In the genomic region with DNA sequence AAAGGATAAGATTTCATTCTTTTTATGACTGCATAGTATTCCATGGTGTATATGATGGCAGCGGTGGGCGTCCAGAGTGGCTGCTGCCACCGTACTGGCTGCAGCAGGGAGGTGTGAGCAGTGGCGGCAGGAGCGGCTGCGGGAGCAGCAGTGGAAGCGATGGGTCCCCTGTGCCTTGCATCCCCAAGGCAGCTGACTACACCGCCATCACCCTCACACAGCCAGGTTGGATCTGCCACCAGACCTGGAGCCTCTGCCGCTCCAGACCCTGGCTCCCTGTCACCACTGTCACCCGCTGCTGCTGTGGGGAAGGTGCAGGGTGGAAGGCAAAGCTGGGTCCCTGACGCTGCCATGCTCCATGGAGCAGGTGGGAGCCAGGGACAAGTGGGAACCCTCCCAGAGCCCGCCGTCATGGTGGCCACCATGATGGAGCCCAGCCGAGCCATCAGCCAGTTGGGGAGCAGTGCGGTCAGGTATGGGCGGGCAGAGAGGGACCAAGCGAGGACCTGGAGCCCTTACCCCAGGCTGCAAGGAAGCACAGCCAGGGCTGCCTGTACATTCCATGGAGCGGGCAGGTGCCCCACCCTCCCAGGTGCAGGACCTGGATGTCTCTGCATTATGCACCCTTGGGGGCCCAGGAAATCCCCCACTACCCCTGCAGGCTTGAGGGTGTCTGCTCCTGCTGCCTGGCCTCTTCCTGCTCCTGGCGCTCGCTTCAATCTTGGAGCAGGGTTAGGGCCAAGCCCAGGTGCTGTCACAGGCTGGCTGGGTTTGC, we compare ENCODE assay signal across 21 cellular contexts.
"Had no signal": no experiment of that assay in that cellular context is flagged by ENCODE, and none has a peak within 500 bp of the region (broad histone marks: within the 10 kb centered on the region; RNA-seq: fewer than 3 reads in every experiment).

No MANE protein-coding gene starts in this region.

- H2AFZ ChIP-seq: hepatocyte, parathyroid adenoma had no signal

- H3K9ac ChIP-seq: parathyroid adenoma had no signal

- H3K9me3 ChIP-seq: esophagus squamous epithelium, thyroid gland had no signal

- H3K27me3 ChIP-seq: esophagus squamous epithelium, hepatocyte, stomach, thyroid gland had no signal

- H3K4me1 ChIP-seq: esophagus squamous epithelium, left ventricle myocardium inferior, parathyroid adenoma, stomach had no signal

- DNase-seq: cortex of kidney; effector memory CD8-positive, alpha-beta T cell; erythroblast; esophagus squamous epithelium; foreskin melanocyte; left colon; left ventricle myocardium inferior; natural killer cell; stimulated activated CD4-positive, alpha-beta T cell treated with anti-CD3 and anti-CD28 coated beads, Interleukin-12 subunit alpha, Interleukin-12 subunit beta, amount 100 ng/mL, for 4 hours; stimulated activated CD4-positive, alpha-beta T cell treated with anti-CD3 and anti-CD28 coated beads, Interleukin-1b, Interleukin-23, amount 100 ng/mL, for 48 hours; stimulated activated CD4-positive, alpha-beta T cell treated with anti-CD3 and anti-CD28 coated beads, Interleukin-4, amount 100 ng/mL, for 1 hour; stimulated activated CD8-positive, alpha-beta memory T cell treated with anti-CD3 and anti-CD28 coated beads, Interleukin-4, amount 100 ng/mL, for 48 hours; stimulated activated naive CD4-positive, alpha-beta T cell; stomach; thyroid gland; trophoblast cell had no signal

- H3K4me3 ChIP-seq: esophagus squamous epithelium, hepatocyte, left ventricle myocardium inferior, lung, smooth muscle cell, stomach, thyroid gland had no signal

- H3K4me2 ChIP-seq: hepatocyte, smooth muscle cell had no signal

- H3K36me3 ChIP-seq: esophagus squamous epithelium, left ventricle myocardium inferior, stomach, thyroid gland had no signal

- ATAC-seq: effector memory CD8-positive, alpha-beta T cell; left colon; natural killer cell; sciatic nerve had no signal

- H3K27ac ChIP-seq: esophagus squamous epithelium, hepatocyte, left ventricle myocardium inferior, parathyroid adenoma, stomach, thyroid gland had no signal
